Comparison of ENCODE assay signal across 21 cellular contexts in genomic region chrX:23228454-23228853, GRCh38.
"Had no signal": no experiment of that assay in that cellular context is flagged by ENCODE, and none has a peak within 500 bp of the region (broad histone marks: within the 10 kb centered on the region; RNA-seq: fewer than 3 reads in every experiment).

No MANE protein-coding gene starts in this region.

- H3K4me1 Mint-ChIP-seq: T-cell had no signal

- H3K27ac ChIP-seq: body of pancreas, coronary artery, foreskin keratinocyte, neutrophil, skin epidermis, tibial nerve, vagina had no signal

- H3K4me1 ChIP-seq: body of pancreas, foreskin keratinocyte, tibial nerve, vagina had no signal

- H3K36me3 ChIP-seq: neutrophil, tibial nerve, vagina had no signal

- H3K9me3 Mint-ChIP-seq: activated CD4-positive, alpha-beta memory T cell treated with anti-CD3 and anti-CD28 coated beads for 36 hours; activated T-cell treated with anti-CD3 and anti-CD28 coated beads, Interleukin-2, amount 50 U/mL, for 24 hours; T-cell had no signal

- H3K27me3 ChIP-seq: body of pancreas, foreskin keratinocyte, neutrophil, tibial nerve, vagina had no signal

- H3K27ac Mint-ChIP-seq: activated CD4-positive, alpha-beta memory T cell treated with anti-CD3 and anti-CD28 coated beads for 36 hours; activated naive CD8-positive, alpha-beta T cell; activated T-cell treated with anti-CD3 and anti-CD28 coated beads, Interleukin-2, amount 50 U/mL, for 24 hours; T-cell had no signal

- ATAC-seq: body of pancreas, foreskin keratinocyte, T-cell had no signal

- H3K9me3 ChIP-seq: body of pancreas, neutrophil, tibial nerve, vagina had no signal

- H3K4me3 Mint-ChIP-seq: activated CD4-positive, alpha-beta memory T cell treated with anti-CD3 and anti-CD28 coated beads for 36 hours; activated naive CD8-positive, alpha-beta T cell; activated T-cell treated with anti-CD3 and anti-CD28 coated beads, Interleukin-2, amount 50 U/mL, for 24 hours; T-cell had no signal

- H3K36me3 Mint-ChIP-seq: activated CD4-positive, alpha-beta memory T cell treated with anti-CD3 and anti-CD28 coated beads for 36 hours; activated naive CD8-positive, alpha-beta T cell; T-cell had no signal

- H3K4me3 ChIP-seq: body of pancreas, coronary artery, skin epidermis, tibial nerve, vagina had no signal

- DNase-seq: activated CD4-positive, alpha-beta memory T cell treated with anti-CD3 and anti-CD28 coated beads for 36 hours; activated CD4-positive, alpha-beta T cell treated with anti-CD3 and anti-CD28 coated beads for 1 hour; activated gamma-delta T cell treated with Interleukin-2 at 50 U/mL for 16 hours; activated T-cell treated with anti-CD3 and anti-CD28 coated beads, Interleukin-2, amount 50 U/mL, for 24 hours; amniotic stem cell; body of pancreas; central memory CD4-positive, alpha-beta T cell; effector CD4-positive, alpha-beta T cell; glutamatergic neuron; kidney glomerular epithelial cell; stimulated activated CD4-positive, alpha-beta T cell treated with anti-CD3 and anti-CD28 coated beads, Interleukin-4, amount 100 ng/mL, for 24 hours; stimulated activated naive CD4-positive, alpha-beta T cell; substantia nigra; T-cell had no signal
